ENCODE assay signal across 29 cellular contexts in the genomic region with DNA sequence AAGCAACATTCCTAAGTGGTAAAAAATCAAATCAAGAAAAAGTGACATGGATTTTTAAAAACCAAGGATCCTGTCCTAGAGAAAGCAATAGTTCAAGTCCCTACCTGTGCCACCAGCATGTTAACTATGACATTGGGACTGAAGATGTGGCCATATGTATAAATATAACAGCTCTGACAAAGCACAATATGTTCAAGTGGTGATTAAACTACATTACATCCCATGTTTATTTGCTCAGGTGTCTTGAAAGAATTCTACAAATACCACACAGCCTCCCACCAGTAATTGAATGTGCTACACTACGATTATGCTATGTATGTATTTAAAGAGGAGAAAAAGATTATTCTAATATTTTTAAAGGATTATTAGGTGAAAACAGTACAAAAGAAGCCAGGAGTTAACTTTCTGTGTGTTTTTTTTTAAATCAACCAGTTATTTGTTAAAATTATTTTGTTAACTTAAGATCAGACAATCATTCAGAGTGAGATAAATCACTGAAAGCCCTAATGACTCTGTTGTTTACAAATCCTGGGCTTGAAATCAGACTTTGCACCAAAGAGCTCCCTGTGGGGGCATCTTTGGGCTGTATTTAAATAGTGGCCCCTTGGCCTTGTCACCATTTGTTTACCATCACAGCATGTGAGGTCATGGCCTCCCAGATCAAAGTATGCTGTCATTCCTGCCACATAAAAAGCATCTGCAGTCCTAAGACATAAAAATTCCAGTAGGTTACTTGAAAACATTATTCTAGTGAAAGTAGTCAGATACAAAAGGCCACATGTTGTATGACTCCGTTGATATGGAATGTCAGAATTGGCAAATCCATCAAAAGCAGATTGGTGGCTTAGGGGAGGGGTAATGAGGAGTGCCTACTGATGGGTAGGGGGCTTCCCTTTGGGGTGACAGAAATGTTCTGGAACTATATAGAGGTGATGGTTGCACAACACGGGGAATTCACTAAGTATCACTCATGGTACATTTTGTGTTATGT. TPM values are rescaled to one million over a fixed set of nuclear protein-coding genes. Genes with fewer than 3 reads are reported as not detected.
DNase-seq lines count a peak whose midpoint lies in the region; ATAC-seq and TF ChIP-seq lines count a peak whose summit lies in the region.
"Had no signal": no experiment of that assay in that cellular context is flagged by ENCODE, and none has a peak within 500 bp of the region (broad histone marks: within the 10 kb centered on the region; RNA-seq: fewer than 3 reads in every experiment).

No MANE protein-coding gene starts in this region.

- H4K20me1 ChIP-seq in hepatocyte (ENCODE audit: insufficient read depth, poor library complexity, severe bottlenecking): no peaks in the 10 kb centered on the region

- no peaks in the 10 kb centered on the region for H3K27me3 ChIP-seq in hepatocyte
- H3K27me3 ChIP-seq in CD8-positive, alpha-beta memory T cell (ENCODE audit: insufficient read depth, low read length, poor library complexity, severe bottlenecking): no peaks in the 10 kb centered on the region
- H3K27me3 ChIP-seq: ovary, testis had no signal

- H3K79me2 ChIP-seq in hepatocyte: no peaks in the 10 kb centered on the region

- no peaks in the 10 kb centered on the region for H3K36me3 ChIP-seq in hepatocyte (replicated peaks; ENCODE audit: insufficient read depth, low read depth)
- no peaks in the 10 kb centered on the region for H3K36me3 ChIP-seq in CD8-positive, alpha-beta memory T cell (ENCODE audit: insufficient read depth, low read length)
- H3K36me3 ChIP-seq: heart right ventricle, ovary had no signal

- no peak for TF ChIP-seq CTCF in hepatocyte (IDR thresholded peaks at IDR 0.05; ENCODE audit: poor library complexity)

- no peaks in the 10 kb centered on the region for H3K9me3 Mint-ChIP-seq in CD8-positive, alpha-beta memory T cell
- H3K9me3 Mint-ChIP-seq: activated CD4-positive, alpha-beta T cell treated with anti-CD3 and anti-CD28 coated beads, Interleukin-2, amount 10 ng/mL, durations not matched to agents 24 days and 14 days; CD4-positive, CD25-positive, alpha-beta regulatory T cell; GM23338; T-cell had no signal

- peaks cover 9% of the 10 kb centered on the region for H3K4me1 ChIP-seq in hepatocyte (ENCODE audit: insufficient read depth)
- no peaks in the 10 kb centered on the region for H3K4me1 ChIP-seq in CD8-positive, alpha-beta memory T cell (ENCODE audit: insufficient read depth, low read length)
- H3K4me1 ChIP-seq: heart right ventricle, testis had no signal

- H3K4me3 Mint-ChIP-seq in CD8-positive, alpha-beta memory T cell: no peak overlapping the region
- H3K4me3 Mint-ChIP-seq: activated CD4-positive, alpha-beta T cell treated with anti-CD3 and anti-CD28 coated beads, Interleukin-2, amount 10 ng/mL, durations not matched to agents 24 days and 14 days; CD4-positive, CD25-positive, alpha-beta regulatory T cell; GM23338; naive thymus-derived CD8-positive, alpha-beta T cell; stimulated activated effector memory CD8-positive, alpha-beta T cell treated with anti-CD3 and anti-CD28 coated beads, Interleukin-12 subunit alpha, Interleukin-12 subunit beta, amount 100 ng/mL, for 72 hours; T-cell had no signal

- peaks cover 6 to 24% of the 10 kb centered on the region in 2 donors for H3K27me3 Mint-ChIP-seq in CD8-positive, alpha-beta memory T cell

- H3K4me1 Mint-ChIP-seq in CD8-positive, alpha-beta memory T cell: no peaks in the 10 kb centered on the region
- H3K4me1 Mint-ChIP-seq: activated CD4-positive, alpha-beta T cell treated with anti-CD3 and anti-CD28 coated beads, Interleukin-2, amount 10 ng/mL, durations not matched to agents 24 days and 14 days; CD4-positive, CD25-positive, alpha-beta regulatory T cell; T-cell had no signal

- peak overlapping the region; percentile 76 for H3K27ac ChIP-seq in hepatocyte
- H3K27ac ChIP-seq in CD8-positive, alpha-beta memory T cell (ENCODE audit: low read depth, low read length): no peak overlapping the region
- H3K27ac ChIP-seq: heart right ventricle, ovary, testis had no signal

- peak; percentile 11 for DNase-seq in COR-L47 (lab: John Stamatoyannopoulos, UW)
- peak; percentile 63 for DNase-seq in NCI-H1092 (lab: John Stamatoyannopoulos, UW)
- DNase-seq in NCI-H345 (lab: John Stamatoyannopoulos, UW): peak; percentile 66
- DNase-seq in hepatocyte (ENCODE audit: low spot score): peak; percentile 76
- DNase-seq in CD8-positive, alpha-beta memory T cell: no peak
- no peak for DNase-seq in AG08395 (ENCODE audit: low spot score)
- no peak for DNase-seq in AG20443 (ENCODE audit: low spot score)
- DNase-seq: activated CD4-positive, alpha-beta T cell treated with anti-CD3 and anti-CD28 coated beads, Interleukin-2, amount 10 ng/mL, durations not matched to agents 24 days and 14 days; activated gamma-delta T cell; CD4-positive, CD25-positive, alpha-beta regulatory T cell; EL; heart right ventricle; islet precursor cell; mesenchymal stem cell; naive thymus-derived CD8-positive, alpha-beta T cell; NCI-H524; ovary; Right ventricle myocardium superior; T-cell; testis had no signal

- 40% methylated on average over 3 of the region's 3 CpGs for WGBS in hepatocyte (ENCODE audit: low lambda C conversion rate, missing lambda C conversion rate)

- H3K9me2 ChIP-seq in hepatocyte (replicated peaks; ENCODE audit: insufficient read depth): no peaks in the 10 kb centered on the region

- ATAC-seq in HG02571 (IDR thresholded peaks at IDR 0.05; ENCODE audit: unreplicated experiment): no peak
- ATAC-seq: GM23338; heart right ventricle; naive thymus-derived CD8-positive, alpha-beta T cell; sciatic nerve; stimulated activated effector memory CD8-positive, alpha-beta T cell treated with anti-CD3 and anti-CD28 coated beads, Interleukin-12 subunit alpha, Interleukin-12 subunit beta, amount 100 ng/mL, for 72 hours; T-cell had no signal

- H3K4me3 ChIP-seq in hepatocyte: no peak overlapping the region
- no peak overlapping the region for H3K4me3 ChIP-seq in CD8-positive, alpha-beta memory T cell (ENCODE audit: low read length)
- H3K4me3 ChIP-seq: GM23338, heart right ventricle, ovary, testis had no signal

- no peaks in the 10 kb centered on the region for H3K9me3 ChIP-seq in hepatocyte (ENCODE audit: low read depth)
- H3K9me3 ChIP-seq in CD8-positive, alpha-beta memory T cell (ENCODE audit: low read length): no peaks in the 10 kb centered on the region
- H3K9me3 ChIP-seq: heart right ventricle, ovary, testis had no signal

- CTCF ChIA-PET in CD8-positive, alpha-beta memory T cell (lab: Charles Lee): interaction anchor here (2.4 kb wide), 1 partner anchor 9 kb away, joined by 6 read pairs; no protein-coding TSS in a partner anchor

- H3K36me3 Mint-ChIP-seq in CD8-positive, alpha-beta memory T cell: peaks cover 0 to 18% (median 3%) of the 10 kb centered on the region in 3 donors
- H3K36me3 Mint-ChIP-seq: CD4-positive, CD25-positive, alpha-beta regulatory T cell; stimulated activated effector memory CD8-positive, alpha-beta T cell treated with anti-CD3 and anti-CD28 coated beads, Interleukin-12 subunit alpha, Interleukin-12 subunit beta, amount 100 ng/mL, for 72 hours had no signal

- no peak overlapping the region for H3K27ac Mint-ChIP-seq in CD8-positive, alpha-beta memory T cell
- H3K27ac Mint-ChIP-seq: activated CD4-positive, alpha-beta T cell treated with anti-CD3 and anti-CD28 coated beads, Interleukin-2, amount 10 ng/mL, durations not matched to agents 24 days and 14 days; GM23338; naive thymus-derived CD8-positive, alpha-beta T cell; stimulated activated effector memory CD8-positive, alpha-beta T cell treated with anti-CD3 and anti-CD28 coated beads, Interleukin-12 subunit alpha, Interleukin-12 subunit beta, amount 100 ng/mL, for 72 hours; T-cell had no signal

- peak overlapping the region; percentile 12 for H3K4me2 ChIP-seq in hepatocyte
- H3K4me2 ChIP-seq: GM23338 had no signal

- POLR2A ChIA-PET in CD8-positive, alpha-beta memory T cell (lab: Charles Lee): interaction anchor here (1.0 kb wide), 1 partner anchor 9 kb away, joined by 8 read pairs; no protein-coding TSS in a partner anchor

- no peak overlapping the region for H2AFZ ChIP-seq in hepatocyte
- H2AFZ ChIP-seq: GM23338 had no signal

RNA-seq across cellular contexts. Expression of gene TTLL2, which starts 17.1 kb away (rescaled TPM):
- not detected in 2 replicates for total RNA-seq in hepatocyte
- polyA plus RNA-seq in hepatocyte: 0.70 TPM in 1 of 2 replicates, not detected in the other
- total RNA-seq in CD8-positive, alpha-beta memory T cell: not detected
- not detected for polyA plus RNA-seq in CD8-positive, alpha-beta memory T cell
- total RNA-seq: activated CD4-positive, alpha-beta T cell treated with anti-CD3 and anti-CD28 coated beads, Interleukin-2, amount 10 ng/mL, durations not matched to agents 24 days and 14 days; bronchial epithelial cell; CD4-positive, CD25-positive, alpha-beta regulatory T cell; endothelial cell of umbilical vein; GM23338; heart right ventricle; M059J; naive thymus-derived CD8-positive, alpha-beta T cell; ovary; Right ventricle myocardium superior; sciatic nerve; T-cell had no signal
- polyA plus RNA-seq: adipose tissue; AG04450; CD4-positive, CD25-positive, alpha-beta regulatory T cell; endothelial cell of umbilical vein; GM23338; heart right ventricle; naive thymus-derived CD8-positive, alpha-beta T cell; ovary had no signal

RNA-seq across cellular contexts. Expression of gene UNC93A, which starts 50.8 kb away (rescaled TPM):
- 66.6 and 67.1 TPM in 2 replicates for total RNA-seq in hepatocyte
- polyA plus RNA-seq in hepatocyte: 32.6 and 38.8 TPM in 2 replicates
- total RNA-seq in CD8-positive, alpha-beta memory T cell: not detected
- polyA plus RNA-seq in CD8-positive, alpha-beta memory T cell: not detected
- total RNA-seq: activated CD4-positive, alpha-beta T cell treated with anti-CD3 and anti-CD28 coated beads, Interleukin-2, amount 10 ng/mL, durations not matched to agents 24 days and 14 days; bronchial epithelial cell; CD4-positive, CD25-positive, alpha-beta regulatory T cell; endothelial cell of umbilical vein; heart right ventricle; M059J; naive thymus-derived CD8-positive, alpha-beta T cell; Right ventricle myocardium superior; sciatic nerve; T-cell had no signal
- polyA plus RNA-seq: adipose tissue; AG04450; CD4-positive, CD25-positive, alpha-beta regulatory T cell; endothelial cell of umbilical vein; heart right ventricle; naive thymus-derived CD8-positive, alpha-beta T cell; ovary had no signal

Comparison
In these comparisons a context has a peak if more than half of its experiments do, and no peak if none do; other contexts are left out.
1. DNase-seq: peak in COR-L47 (single experiment), NCI-H1092 (single experiment), NCI-H345 (single experiment) and hepatocyte (single experiment); none in CD8-positive, alpha-beta memory T cell (0 of 5), AG08395 (single experiment) and AG20443 (single experiment).
2. RNA of gene UNC93A, which starts 50.8 kb away (total RNA-seq): 66.6 to 67.1 TPM in hepatocyte; not detected in CD8-positive, alpha-beta memory T cell; every median in the first group is over 10 times any median in the second.